33 cellular contexts compared by ENCODE assay signal in the genomic region with DNA sequence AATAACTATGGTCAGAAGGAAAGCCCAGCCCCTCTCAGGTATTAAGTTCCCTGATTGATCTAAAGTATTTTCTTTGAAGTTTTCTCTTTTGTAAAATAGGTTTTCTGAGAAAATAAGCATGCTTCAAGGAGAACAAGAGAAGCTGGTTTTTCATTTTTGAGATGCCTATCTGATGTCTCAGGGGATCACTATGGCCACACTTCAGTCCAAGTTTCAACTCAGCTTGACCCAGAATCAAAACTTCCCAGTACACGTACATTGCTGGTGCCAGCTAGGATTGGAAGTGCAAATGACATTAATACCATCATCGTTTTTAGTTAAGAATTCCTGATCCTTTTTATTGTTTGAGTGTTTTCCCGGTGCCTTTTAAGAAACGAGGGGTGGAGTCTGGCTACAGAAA. TPM values are rescaled to one million over a fixed set of nuclear protein-coding genes. Genes with fewer than 3 reads are reported as not detected.
DNase-seq lines count a peak whose midpoint lies in the region; ATAC-seq, FAIRE-seq and TF ChIP-seq lines count a peak whose summit lies in the region.
"Had no signal": no experiment of that assay in that cellular context is flagged by ENCODE, and none has a peak within 500 bp of the region (broad histone marks: within the 10 kb centered on the region; RNA-seq: fewer than 3 reads in every experiment).

No MANE protein-coding gene starts in this region.

- peaks cover 2% of the 10 kb centered on the region for H3K27me3 ChIP-seq in astrocyte (ENCODE audit: insufficient read depth, low read length)
- no peaks in the 10 kb centered on the region for H3K27me3 ChIP-seq in muscle layer of colon (ENCODE audit: control insufficient read depth in 1 of 2, insufficient read depth in 2 of 2, low read length in 2 of 2)
- H3K27me3 ChIP-seq in transverse colon = peaks cover 12% of the 10 kb centered on the region
- H3K27me3 ChIP-seq in upper lobe of right lung = peaks cover 19% of the 10 kb centered on the region

- peaks cover 10% of the 10 kb centered on the region for H3K4me1 Mint-ChIP-seq in astrocyte (ENCODE audit: low read depth, unreplicated experiment)
- H3K4me1 Mint-ChIP-seq: activated naive CD4-positive, alpha-beta T cell treated with anti-CD3 and anti-CD28 coated beads, Interleukin-2, amount 50 U/mL, for 24 hours; activated T-helper 17 cell treated with anti-CD3 and anti-CD28 coated beads, Interleukin-2, amount 50 U/mL, for 72 hours; CD14-positive monocyte; naive thymus-derived CD4-positive, alpha-beta T cell had no signal

- no peak for ATAC-seq in upper lobe of right lung
- ATAC-seq: activated T-helper 17 cell treated with anti-CD3 and anti-CD28 coated beads, Interleukin-2, amount 50 U/mL, for 72 hours; left ventricle myocardium superior; naive thymus-derived CD4-positive, alpha-beta T cell had no signal

- H3K27ac Mint-ChIP-seq in astrocyte (ENCODE audit: unreplicated experiment) = no peak overlapping the region
- H3K27ac Mint-ChIP-seq: activated naive CD4-positive, alpha-beta T cell treated with anti-CD3 and anti-CD28 coated beads, Interleukin-2, amount 50 U/mL, for 24 hours; activated T-helper 17 cell treated with anti-CD3 and anti-CD28 coated beads, Interleukin-2, amount 50 U/mL, for 72 hours; CD14-positive monocyte; HFFc6; naive thymus-derived CD4-positive, alpha-beta T cell had no signal

- no peak overlapping the region for H3K4me3 Mint-ChIP-seq in astrocyte (ENCODE audit: unreplicated experiment)
- H3K4me3 Mint-ChIP-seq: activated naive CD4-positive, alpha-beta T cell treated with anti-CD3 and anti-CD28 coated beads, Interleukin-2, amount 50 U/mL, for 24 hours; activated T-helper 17 cell treated with anti-CD3 and anti-CD28 coated beads, Interleukin-2, amount 50 U/mL, for 72 hours; CD14-positive monocyte; HFFc6; naive thymus-derived CD4-positive, alpha-beta T cell had no signal

- no peaks in the 10 kb centered on the region for H3K36me3 ChIP-seq in astrocyte (ENCODE audit: insufficient read depth, low read length)
- peaks cover 2% of the 10 kb centered on the region for H3K36me3 ChIP-seq in muscle layer of colon (ENCODE audit: insufficient read depth, low read length)
- no peaks in the 10 kb centered on the region for H3K36me3 ChIP-seq in transverse colon
- no peaks in the 10 kb centered on the region for H3K36me3 ChIP-seq in upper lobe of right lung
- H3K36me3 ChIP-seq: cardiac muscle cell, WERI-Rb-1 had no signal

- no peak overlapping the region for H3K4me2 ChIP-seq in astrocyte (ENCODE audit: low read length)

- no peak for TF ChIP-seq EP300 in transverse colon (IDR thresholded peaks at IDR 0.05; ENCODE audit: low read depth)

- peaks cover 21% of the 10 kb centered on the region for H3K27me3 Mint-ChIP-seq in astrocyte (ENCODE audit: low read depth, unreplicated experiment)

- no peak overlapping the region for H3K4me3 ChIP-seq in astrocyte (ENCODE audit: insufficient read depth, low read depth, low read length)
- peak overlapping the region in 1 of 2 donors; percentile 1 for H3K4me3 ChIP-seq in muscle layer of colon (ENCODE audit: low read depth in 1 of 2, low read length in 2 of 2)
- no peak overlapping the region for H3K4me3 ChIP-seq in transverse colon
- H3K4me3 ChIP-seq in upper lobe of right lung = no peak overlapping the region
- H3K4me3 ChIP-seq: cardiac muscle cell had no signal

- H4K20me1 ChIP-seq in astrocyte (ENCODE audit: insufficient read depth, low read length) = no peaks in the 10 kb centered on the region

- TF ChIP-seq POLR2A in transverse colon (IDR thresholded peaks at IDR 0.05) = no peak

- in situ Hi-C loops in transverse colon (cut with MboI; ENCODE audit: low pct_ligation_motif_present in 1 of 4, low pct_unique_long_range_greater_than_20kb in 1 of 4, low sequenced_read_pairs in 3 of 4) = no loop called here

- H3K9me3 ChIP-seq in astrocyte (ENCODE audit: insufficient read depth, low read depth, low read length) = no peaks in the 10 kb centered on the region
- H3K9me3 ChIP-seq in muscle layer of colon (ENCODE audit: low read length) = no peaks in the 10 kb centered on the region
- H3K9me3 ChIP-seq in transverse colon = no peaks in the 10 kb centered on the region
- no peaks in the 10 kb centered on the region for H3K9me3 ChIP-seq in upper lobe of right lung

- no peak for FAIRE-seq in astrocyte (lab: Jason Lieb, UNC)
- FAIRE-seq: colon, RCC 7860 had no signal

- DNase-seq in EH (ENCODE audit: low read depth) = peak; percentile 36
- DNase-seq in astrocyte (ENCODE audit: low read depth) = peak; percentile 9
- no peak for DNase-seq in transverse colon
- DNase-seq in ureter (ENCODE audit: low spot score) = no peak
- no peak for DNase-seq in upper lobe of right lung
- DNase-seq in middle frontal gyrus (ENCODE audit: extremely low spot score, low spot score) = no peak
- DNase-seq: activated CD4-positive, alpha-beta T cell treated with anti-CD3 and anti-CD28 coated beads for 48 hours; DND-41; effector CD8-positive, alpha-beta T cell; GOT3; HFFc6; IMR-90; islet precursor cell; left ventricle myocardium superior; naive thymus-derived CD4-positive, alpha-beta T cell; NCI-H1092; NCI-H1694; nucleus accumbens; SHP77 treated with DMSO at 0.1 percent for 48 hours; stimulated activated naive CD4-positive, alpha-beta T cell; T1000; WERI-Rb-1 had no signal

- TF ChIP-seq CTCF in astrocyte (IDR thresholded peaks at IDR 0.05; ENCODE audit: insufficient read depth, low read depth, low read length) (no peak), transverse colon (IDR thresholded peaks at IDR 0.05) (no peak), upper lobe of right lung (IDR thresholded peaks at IDR 0.05) (no peak)

- no peak overlapping the region for H2AFZ ChIP-seq in astrocyte (ENCODE audit: low read depth, low read length)

- WGBS in transverse colon (ENCODE audit: low coverage in 1 of 2), 2 donors = 51 to 63% methylated on average over 4 of the region's 4 CpGs

- no peaks in the 10 kb centered on the region for H3K4me1 ChIP-seq in astrocyte (ENCODE audit: insufficient read depth, low read length)
- H3K4me1 ChIP-seq in muscle layer of colon (ENCODE audit: insufficient read depth, low read length) = peaks cover 43% of the 10 kb centered on the region
- H3K4me1 ChIP-seq in transverse colon = peaks cover 0 to 7% (median 2%) of the 10 kb centered on the region in 4 donors
- no peaks in the 10 kb centered on the region for H3K4me1 ChIP-seq in upper lobe of right lung

- no peak overlapping the region for H3K9ac ChIP-seq in astrocyte (ENCODE audit: low read length)
- no peak overlapping the region for H3K9ac ChIP-seq in muscle layer of colon (ENCODE audit: low read length)

- intact Hi-C loops in transverse colon (cut with DNase I; ENCODE audit: low total_unique reads) = no loop called here
- intact Hi-C loops in upper lobe of right lung (cut with DNase I) = loop anchor here (2.0 kb wide), 1 partner anchor 25 kb away; no protein-coding TSS in a partner anchor

- H3K9me3 Mint-ChIP-seq in astrocyte (ENCODE audit: unreplicated experiment) = no peaks in the 10 kb centered on the region
- H3K9me3 Mint-ChIP-seq: activated naive CD4-positive, alpha-beta T cell treated with anti-CD3 and anti-CD28 coated beads, Interleukin-2, amount 50 U/mL, for 24 hours; activated T-helper 17 cell treated with anti-CD3 and anti-CD28 coated beads, Interleukin-2, amount 50 U/mL, for 72 hours; HFFc6; naive thymus-derived CD4-positive, alpha-beta T cell had no signal

- H3K27ac ChIP-seq in astrocyte (ENCODE audit: low read depth, low read length) (no peak overlapping the region), muscle layer of colon (ENCODE audit: low read depth, low read length) (peak overlapping the region; percentile 37), transverse colon (peak overlapping the region; percentile 18 to 54 (median 38)), upper lobe of right lung (no peak overlapping the region)
- H3K27ac ChIP-seq: cardiac muscle cell, epithelial cell of prostate, WERI-Rb-1 had no signal

- H3K36me3 Mint-ChIP-seq in astrocyte (ENCODE audit: low read depth, unreplicated experiment) = no peaks in the 10 kb centered on the region
- H3K36me3 Mint-ChIP-seq: activated naive CD4-positive, alpha-beta T cell treated with anti-CD3 and anti-CD28 coated beads, Interleukin-2, amount 50 U/mL, for 24 hours; CD14-positive monocyte; naive thymus-derived CD4-positive, alpha-beta T cell had no signal

- no peaks in the 10 kb centered on the region for H3K79me2 ChIP-seq in astrocyte (ENCODE audit: insufficient read depth, low read length)

RNA-seq across cellular contexts. Expression of a gene that starts 7.2 kb away (rescaled TPM):
- total RNA-seq in astrocyte (3.7 and 4.0 TPM in 2 replicates), transverse colon (100 to 1,000 TPM in 1 of 4 donors, 10 to 100 TPM in 3; 13.2 to 169 (median 17.0) TPM), ureter (25.5 TPM), upper lobe of right lung (10.5 TPM)
- total RNA-seq: HFFc6; naive thymus-derived CD4-positive, alpha-beta T cell; pulmonary artery endothelial cell had no signal

RNA-seq across cellular contexts. Expression of a gene that starts 43.6 kb away (rescaled TPM):
- total RNA-seq in astrocyte = not detected in 2 replicates
- total RNA-seq in transverse colon = not detected
- not detected for total RNA-seq in ureter
- 1.3 TPM for total RNA-seq in upper lobe of right lung
- total RNA-seq: activated T-helper 17 cell treated with anti-CD3 and anti-CD28 coated beads, Interleukin-2, amount 50 U/mL, for 72 hours; cardiac muscle cell; fibroblast of villous mesenchyme; HFFc6; IMR-90; left ventricle myocardium superior; mesenteric fat pad; naive thymus-derived CD4-positive, alpha-beta T cell; pulmonary artery endothelial cell had no signal

Comparison
In these comparisons a context has a peak if more than half of its experiments do, and no peak if none do; other contexts are left out.
1. DNase-seq: peak in EH (single experiment) and astrocyte (single experiment); none in transverse colon (single experiment), ureter (single experiment), upper lobe of right lung (single experiment) and middle frontal gyrus (single experiment).
2. H3K27ac ChIP-seq: peak in muscle layer of colon (single experiment) and transverse colon (4 of 4); none in astrocyte (single experiment) and upper lobe of right lung (single experiment).